Comparison of ENCODE assay signal across 18 cellular contexts in the genomic region with DNA sequence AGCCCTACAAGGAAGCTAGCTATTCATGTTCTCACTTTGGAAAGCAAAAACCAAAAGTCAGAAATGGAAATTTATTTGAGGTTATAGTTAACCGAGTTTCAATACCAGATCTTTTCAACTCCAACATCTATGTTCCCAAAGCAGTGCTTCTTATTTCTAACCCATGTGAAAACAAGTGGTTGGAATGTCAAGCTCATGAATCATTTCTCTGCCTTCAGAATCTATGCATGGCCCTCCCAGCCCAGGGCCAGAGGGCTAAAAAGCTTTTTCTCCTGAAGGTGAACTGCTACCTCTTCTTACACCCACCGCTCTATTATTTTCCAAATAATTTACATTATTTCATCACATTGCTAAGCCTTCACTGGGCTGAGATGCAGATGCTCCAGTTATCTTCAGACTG.
"Had no signal": no experiment of that assay in that cellular context is flagged by ENCODE, and none has a peak within 500 bp of the region (broad histone marks: within the 10 kb centered on the region; RNA-seq: fewer than 3 reads in every experiment).

No MANE protein-coding gene starts in this region.

- H3K9me3 Mint-ChIP-seq: T-cell had no signal

- H3K27ac Mint-ChIP-seq: activated CD8-positive, alpha-beta T cell treated with anti-CD3 and anti-CD28 coated beads, Interleukin-2, amount 10 ng/mL, durations not matched to agents 7 days and 5 days; activated naive CD8-positive, alpha-beta T cell treated with anti-CD3 and anti-CD28 coated beads, Interleukin-2, amount 10 ng/mL, durations not matched to agents 7 days and 5 days; mesothelial cell of epicardium; naive B cell; stimulated activated memory B cell treated with anti-CD40 and anti-IgM and Interleukin-4, amounts not matched to agents 10 μg/mL and 1 μg/mL and 100 μg/mL, for 72 hours; T-cell had no signal

- H3K9me3 ChIP-seq: body of pancreas, gastroesophageal sphincter, SJSA1 had no signal

- H3K36me3 Mint-ChIP-seq: activated naive CD8-positive, alpha-beta T cell treated with anti-CD3 and anti-CD28 coated beads, Interleukin-2, amount 10 ng/mL, durations not matched to agents 7 days and 5 days; stimulated activated memory B cell treated with anti-CD40 and anti-IgM and Interleukin-4, amounts not matched to agents 10 μg/mL and 1 μg/mL and 100 μg/mL, for 72 hours; T-cell had no signal

- ATAC-seq: activated CD8-positive, alpha-beta T cell treated with anti-CD3 and anti-CD28 coated beads, Interleukin-2, amount 10 ng/mL, durations not matched to agents 7 days and 5 days; body of pancreas; gastroesophageal sphincter; right cardiac atrium; stimulated activated memory B cell treated with anti-CD40 and anti-IgM and Interleukin-4, amounts not matched to agents 10 μg/mL and 1 μg/mL and 100 μg/mL, for 72 hours; T-cell had no signal

- H3K27ac ChIP-seq: body of pancreas, gastroesophageal sphincter, SJSA1, tibial nerve, VCaP had no signal

- H3K4me1 Mint-ChIP-seq: activated naive CD8-positive, alpha-beta T cell treated with anti-CD3 and anti-CD28 coated beads, Interleukin-2, amount 10 ng/mL, durations not matched to agents 7 days and 5 days; stimulated activated memory B cell treated with anti-CD40 and anti-IgM and Interleukin-4, amounts not matched to agents 10 μg/mL and 1 μg/mL and 100 μg/mL, for 72 hours; T-cell had no signal

- H3K4me1 ChIP-seq: body of pancreas, gastroesophageal sphincter, SJSA1, tibial nerve had no signal

- H3K36me3 ChIP-seq: gastroesophageal sphincter, SJSA1, tibial nerve had no signal

- H3K4me2 ChIP-seq: smooth muscle cell had no signal

- H3K4me3 ChIP-seq: body of pancreas, gastroesophageal sphincter, SJSA1, smooth muscle cell, tibial nerve had no signal

- H3K4me3 Mint-ChIP-seq: activated CD8-positive, alpha-beta T cell treated with anti-CD3 and anti-CD28 coated beads, Interleukin-2, amount 10 ng/mL, durations not matched to agents 7 days and 5 days; activated naive CD8-positive, alpha-beta T cell treated with anti-CD3 and anti-CD28 coated beads, Interleukin-2, amount 10 ng/mL, durations not matched to agents 7 days and 5 days; mesothelial cell of epicardium; naive B cell; stimulated activated memory B cell treated with anti-CD40 and anti-IgM and Interleukin-4, amounts not matched to agents 10 μg/mL and 1 μg/mL and 100 μg/mL, for 72 hours; T-cell had no signal

- DNase-seq: activated CD4-positive, alpha-beta T cell treated with anti-CD3 and anti-CD28 coated beads for 4 hours; activated CD8-positive, alpha-beta memory T cell treated with anti-CD3 and anti-CD28 coated beads, Interleukin-2, amount 50 U/mL, for 48 hours; activated CD8-positive, alpha-beta T cell treated with anti-CD3 and anti-CD28 coated beads, Interleukin-2, amount 10 ng/mL, durations not matched to agents 7 days and 5 days; activated naive CD8-positive, alpha-beta T cell treated with anti-CD3 and anti-CD28 coated beads, Interleukin-2, amount 10 ng/mL, durations not matched to agents 7 days and 5 days; body of pancreas; kidney glomerular epithelial cell; naive B cell; posterior cingulate gyrus; right cardiac atrium; T-cell; T1000 had no signal

- H3K27me3 ChIP-seq: body of pancreas, SJSA1, tibial nerve had no signal
